ENCODE assay signal across 1 cellular context in genomic region chr5:59039296-59040006, GRCh38.
TF ChIP-seq lines count a peak whose summit lies in the region.

No MANE protein-coding gene starts in this region.

TF ChIP-seq in A549, 52 proteins besides CTCF, POLR2A, EP300 and RAD21 (continued from another document):
- TF ChIP-seq, protein P1, sequence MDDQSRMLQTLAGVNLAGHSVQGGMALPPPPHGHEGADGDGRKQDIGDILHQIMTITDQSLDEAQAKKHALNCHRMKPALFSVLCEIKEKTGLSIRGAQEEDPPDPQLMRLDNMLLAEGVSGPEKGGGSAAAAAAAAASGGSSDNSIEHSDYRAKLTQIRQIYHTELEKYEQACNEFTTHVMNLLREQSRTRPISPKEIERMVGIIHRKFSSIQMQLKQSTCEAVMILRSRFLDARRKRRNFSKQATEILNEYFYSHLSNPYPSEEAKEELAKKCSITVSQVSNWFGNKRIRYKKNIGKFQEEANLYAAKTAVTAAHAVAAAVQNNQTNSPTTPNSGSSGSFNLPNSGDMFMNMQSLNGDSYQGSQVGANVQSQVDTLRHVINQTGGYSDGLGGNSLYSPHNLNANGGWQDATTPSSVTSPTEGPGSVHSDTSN (IDR thresholded peaks at IDR 0.05): peak; percentile 37; the same call in 1 of the 2 replicates
- TF ChIP-seq EHF (CRISPR knock-in tag; IDR thresholded peaks at IDR 0.05) (peak; percentile 64), FOSB (CRISPR knock-in tag; IDR thresholded peaks at IDR 0.05) (0 out of 2 replicates have a peak, but pooled peaks have one; percentile 28), HOXB5 (CRISPR knock-in tag; IDR thresholded peaks at IDR 0.05) (peak; percentile 70; the same call in 1 of the 2 replicates), POLR2AphosphoS2 (conservative IDR thresholded peaks at IDR 0.05; ENCODE audit: low read length) (no peak), TP53 (CRISPR knock-in tag; IDR thresholded peaks at IDR 0.05) (peak; percentile 76), CHD4 (IDR thresholded peaks at IDR 0.05; ENCODE audit: borderline replicate concordance) (no peak), BHLHE40 (IDR thresholded peaks at IDR 0.05; ENCODE audit: low read depth, low read length) (no peak), JUNB (IDR thresholded peaks at IDR 0.05) (no peak), TFCP2L1 (CRISPR knock-in tag; IDR thresholded peaks at IDR 0.05) (peak; percentile 83; the same call in 1 of the 2 replicates), NR3C1 (IDR thresholded peaks at IDR 0.05) (no peak), MYC (IDR thresholded peaks at IDR 0.05; ENCODE audit: borderline replicate concordance, low read length) (no peak), RCOR1 (IDR thresholded peaks at IDR 0.05; ENCODE audit: low read depth, low read length) (no peak), E2F6 (IDR thresholded peaks at IDR 0.05; ENCODE audit: borderline replicate concordance, low read depth) (no peak; the same call in 1 of the 2 replicates), CEBPB (IDR thresholded peaks at IDR 0.05) (peak; percentile 76 to 77), NPAS2 (CRISPR knock-in tag; IDR thresholded peaks at IDR 0.05; ENCODE audit: borderline replicate concordance) (no peak), ATOH8 (CRISPR knock-in tag; IDR thresholded peaks at IDR 0.05; ENCODE audit: low read depth) (no peak), FOXS1 (CRISPR knock-in tag; IDR thresholded peaks at IDR 0.05) (0 out of 2 replicates have a peak, but pooled peaks have one; percentile 77), MAFK (IDR thresholded peaks at IDR 0.05; ENCODE audit: partially characterized antibody) (no peak), PHF8 (IDR thresholded peaks at IDR 0.05; ENCODE audit: borderline replicate concordance, low read depth) (no peak), FOSL2 (IDR thresholded peaks at IDR 0.05) (no peak), FOSL2 (CRISPR knock-in tag; IDR thresholded peaks at IDR 0.05) (peak; percentile 57), RARB (CRISPR knock-in tag; IDR thresholded peaks at IDR 0.05) (no peak)
- TF ChIP-seq, protein P2, sequence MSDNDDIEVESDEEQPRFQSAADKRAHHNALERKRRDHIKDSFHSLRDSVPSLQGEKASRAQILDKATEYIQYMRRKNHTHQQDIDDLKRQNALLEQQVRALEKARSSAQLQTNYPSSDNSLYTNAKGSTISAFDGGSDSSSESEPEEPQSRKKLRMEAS (IDR thresholded peaks at IDR 0.05): peak; percentile 41
